ENCODE assay signal across 11 cellular contexts in genomic region chr3:20049275-20049674, GRCh38. TPM values are rescaled to one million over a fixed set of nuclear protein-coding genes. Genes with fewer than 3 reads are reported as not detected.
DNase-seq lines count a peak whose midpoint lies in the region; ATAC-seq and TF ChIP-seq lines count a peak whose summit lies in the region.
"Had no signal": no experiment of that assay in that cellular context is flagged by ENCODE, and none has a peak within 500 bp of the region (broad histone marks: within the 10 kb centered on the region; RNA-seq: fewer than 3 reads in every experiment).

No MANE protein-coding gene starts in this region.

- H3K36me3 Mint-ChIP-seq in central memory CD8-positive, alpha-beta T cell (ENCODE audit: insufficient read depth), result no peaks in the 10 kb centered on the region

- ATAC-seq in GM18505 (IDR thresholded peaks at IDR 0.05; ENCODE audit: unreplicated experiment), result peak; percentile 85
- ATAC-seq in GM21390 (IDR thresholded peaks at IDR 0.05; ENCODE audit: unreplicated experiment), result peak; percentile 74
- peak; percentile 76 for ATAC-seq in HG03103 (IDR thresholded peaks at IDR 0.05; ENCODE audit: low read depth, unreplicated experiment)
- no peak for ATAC-seq in central memory CD8-positive, alpha-beta T cell (replicated peaks; ENCODE audit: extremely low read depth, poor library complexity, severe bottlenecking)
- ATAC-seq in Right ventricle myocardium superior (ENCODE audit: poor library complexity), result no peak

- no peaks in the 10 kb centered on the region for H3K27me3 Mint-ChIP-seq in central memory CD8-positive, alpha-beta T cell

- no peak for TF ChIP-seq POLR2A in GM18505 (IDR thresholded peaks at IDR 0.05; ENCODE audit: borderline replicate concordance, extremely low read depth, insufficient read depth, insufficient read length)

- H3K4me1 Mint-ChIP-seq in central memory CD8-positive, alpha-beta T cell, result peaks cover 60% of the 10 kb centered on the region

- H3K4me3 Mint-ChIP-seq in central memory CD8-positive, alpha-beta T cell, result no peak overlapping the region

- no peak for DNase-seq in central memory CD8-positive, alpha-beta T cell (ENCODE audit: low spot score in 2 of 2)
- no peak for DNase-seq in AG20443 (ENCODE audit: low spot score)
- no peak for DNase-seq in KG1 (lab: John Stamatoyannopoulos, UW)
- no peak for DNase-seq in head of caudate nucleus
- no peak for DNase-seq in Right ventricle myocardium superior
- DNase-seq: activated naive CD4-positive, alpha-beta T cell treated with Interleukin-2 at 50 U/mL for 16 hours; HCEC 1CT had no signal

- H3K9me3 Mint-ChIP-seq in central memory CD8-positive, alpha-beta T cell, result no peaks in the 10 kb centered on the region

- intact Hi-C loops in head of caudate nucleus (cut with DNase I), result loop anchor here (10.0 kb wide), 1 partner anchor 136 kb away; the partner anchor contains the start of gene SGO1
- intact Hi-C loops in Right ventricle myocardium superior (cut with DNase I), result loop anchor here (10.0 kb wide), 1 partner anchor 136 kb away; the partner anchor contains the start of gene SGO1

- peak overlapping the region; percentile 46 for H3K27ac Mint-ChIP-seq in central memory CD8-positive, alpha-beta T cell (ENCODE audit: low read depth)

RNA-seq across cellular contexts. Expression of gene KAT2B, which starts 9.0 kb away (rescaled TPM):
- 117 TPM for total RNA-seq in Right ventricle myocardium superior

RNA-seq across cellular contexts. Expression of gene PP2D1, which starts 37.2 kb away (rescaled TPM):
- total RNA-seq in Right ventricle myocardium superior, result not detected
- total RNA-seq: T-helper 2 cell treated with Interferon-gamma antibody and Interleukin-4, amounts not matched to agents 100 ng/mL and 5 ng/mL, for 36 hours had no signal

Comparison
In these comparisons a context has a peak if more than half of its experiments do, and no peak if none do; other contexts are left out.
1. ATAC-seq: peak in GM18505 (single experiment), GM21390 (single experiment) and HG03103 (single experiment); none in central memory CD8-positive, alpha-beta T cell (single experiment) and Right ventricle myocardium superior (single experiment).